ENCODE assay signal across 8 cellular contexts in the genomic region with DNA sequence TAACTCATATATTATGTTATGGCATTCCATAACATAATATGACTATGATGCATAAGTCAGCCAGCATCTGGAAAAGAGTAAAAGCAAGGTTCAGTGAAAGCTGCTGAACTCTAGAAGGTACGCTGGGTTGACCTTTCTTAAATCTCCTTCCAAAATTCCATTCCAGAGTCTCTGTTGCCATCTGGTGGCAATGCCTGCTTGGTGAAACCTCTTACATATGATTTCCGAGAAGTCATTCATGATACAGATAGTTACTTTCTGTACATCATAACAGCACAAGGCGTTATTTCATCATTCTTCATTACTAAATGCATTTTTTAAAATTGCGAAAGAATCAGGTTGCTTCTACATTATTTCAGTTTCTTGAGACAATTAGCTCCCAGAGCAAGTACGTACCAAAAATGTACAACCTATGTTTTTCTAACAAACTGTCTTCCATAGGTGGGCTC. TPM values are rescaled to one million over a fixed set of nuclear protein-coding genes. Genes with fewer than 3 reads are reported as not detected.
A peak's percentile ranks its signal among the peaks of the same experiment; 100 is the strongest.
DNase-seq lines count a peak whose midpoint lies in the region; ATAC-seq and TF ChIP-seq lines count a peak whose summit lies in the region.

No MANE protein-coding gene starts in this region.

- peak; percentile 44 to 88 (median 75) for TF ChIP-seq CTCF in dorsolateral prefrontal cortex (IDR thresholded peaks at IDR 0.05 in 54 of 56, conservative IDR thresholded peaks at IDR 0.05 in 2 of 56; ENCODE audit: low read depth in 1 of 56, partially characterized antibody in 56 of 56)
- TF ChIP-seq CTCF in lower lobe of right lung (IDR thresholded peaks at IDR 0.05), result peak; percentile 79

- no peaks in the 10 kb centered on the region for H3K36me3 ChIP-seq in lower lobe of right lung

- intact Hi-C loops in dorsolateral prefrontal cortex (cut with DNase I), result loop anchor here (2.0 to 10.0 kb wide), 2 partner anchors 283 to 309 kb away; no protein-coding TSS in a partner anchor
- intact Hi-C loops in lower lobe of right lung (cut with DNase I), result no loop called here

- no peaks in the 10 kb centered on the region for H3K27me3 ChIP-seq in dorsolateral prefrontal cortex
- no peaks in the 10 kb centered on the region for H3K27me3 ChIP-seq in lower lobe of right lung (ENCODE audit: low read depth)

- peaks cover 10% of the 10 kb centered on the region for H3K4me1 ChIP-seq in lower lobe of right lung

- H3K27ac ChIP-seq in dorsolateral prefrontal cortex (no peak overlapping the region), lower lobe of right lung (no peak overlapping the region)

- ATAC-seq in HG02798 (IDR thresholded peaks at IDR 0.05; ENCODE audit: poor library complexity, unreplicated experiment), result peak; percentile 53
- peak; percentile 85 to 91 for ATAC-seq in lower lobe of right lung
- ATAC-seq in HG02610 (IDR thresholded peaks at IDR 0.05; ENCODE audit: unreplicated experiment), result no peak

- peak overlapping the region in 26 of 59 donors; percentile 2 to 39 (median 26) for H3K4me3 ChIP-seq in dorsolateral prefrontal cortex
- peak overlapping the region; percentile 6 for H3K4me3 ChIP-seq in lower lobe of right lung

- DNase-seq in COLO829 (ENCODE audit: low spot score) (peak; percentile 43), NCI-H526 (lab: John Stamatoyannopoulos, UW) (peak; percentile 55 to 60), dorsolateral prefrontal cortex (peak in 3 of 10 donors; percentile 43 to 69 (median 57)), lower lobe of right lung (no peak)
- peak; percentile 77 for DNase-seq in activated CD4-positive, alpha-beta T cell treated with anti-CD3 and anti-CD28 coated beads for 48 hours
- DNase-seq in stimulated activated CD8-positive, alpha-beta memory T cell treated with anti-CD3 and anti-CD28 coated beads, Interleukin-15, amount 100 ng/mL, for 1 hour (ENCODE audit: low read depth), result peak; percentile 57

- no peaks in the 10 kb centered on the region for H3K9me3 ChIP-seq in lower lobe of right lung

RNA-seq across cellular contexts. Expression of a gene that starts 7.0 kb away (rescaled TPM):
- total RNA-seq in dorsolateral prefrontal cortex (10 to 100 TPM; 33.0 to 67.5 (median 49.2) TPM), lower lobe of right lung (38.8 TPM)
